Comparison of ENCODE assay signal across 9 cellular contexts in genomic region chr14:104951863-104952657, GRCh38. TPM values are rescaled to one million over a fixed set of nuclear protein-coding genes. Genes with fewer than 3 reads are reported as not detected.
"Had no signal": no experiment of that assay in that cellular context is flagged by ENCODE, and none has a peak within 500 bp of the region (broad histone marks: within the 10 kb centered on the region; RNA-seq: fewer than 3 reads in every experiment).

No MANE protein-coding gene starts in this region.

RNA-seq across cellular contexts. Expression of gene AHNAK2, which starts 26.1 kb away (rescaled TPM):
- total RNA-seq: activated B cell treated with CpG ODN at 0.5 μM for 24 hours, T-helper 17 cell had no signal

RNA-seq across cellular contexts. Expression of gene PLD4, which starts 27.4 kb away (rescaled TPM):
- total RNA-seq: activated CD4-positive, alpha-beta memory T cell treated with anti-CD3 and anti-CD28 coated beads for 36 hours; activated CD8-positive, alpha-beta memory T cell treated with anti-CD3 and anti-CD28 coated beads for 36 hours; activated CD8-positive, alpha-beta T cell treated with anti-CD3 and anti-CD28 coated beads for 36 hours; activated naive CD4-positive, alpha-beta T cell treated with anti-CD3 and anti-CD28 coated beads for 36 hours; activated naive CD8-positive, alpha-beta T cell treated with anti-CD3 and anti-CD28 coated beads for 36 hours; activated T-helper 17 cell treated with anti-CD3 and anti-CD28 coated beads, Interleukin-2, amount 50 U/mL, for 72 hours; body of pancreas had no signal
